12 cellular contexts compared by ENCODE assay signal in genomic region chr15:96324900-96325299, GRCh38. TPM values are rescaled to one million over a fixed set of nuclear protein-coding genes. Genes with fewer than 3 reads are reported as not detected.
A peak's percentile ranks its signal among the peaks of the same experiment; 100 is the strongest.
DNase-seq lines count a peak whose midpoint lies in the region; ATAC-seq, FAIRE-seq and TF ChIP-seq lines count a peak whose summit lies in the region.
"Had no signal": no experiment of that assay in that cellular context is flagged by ENCODE, and none has a peak within 500 bp of the region (broad histone marks: within the 10 kb centered on the region; RNA-seq: fewer than 3 reads in every experiment).

No MANE protein-coding gene starts in this region.

- peak overlapping the region in 11 of 12 donors; percentile 32 to 91 (median 77) for H3K4me3 ChIP-seq in heart left ventricle
- H3K4me3 ChIP-seq in H1 (ENCODE audit: extremely low read depth in 1 of 4, insufficient read depth in 2 of 4, low read depth in 3 of 4, low read length in 4 of 4) = no peak overlapping the region
- peak overlapping the region in 3 of 4 donors; percentile 42 to 55 (median 53) for H3K4me3 ChIP-seq in upper lobe of left lung

- no peak overlapping the region for H3K4ac ChIP-seq in H1 (replicated peaks; ENCODE audit: insufficient read length, low read depth, low read length)

- peaks cover 59% of the 10 kb centered on the region for H3K4me1 Mint-ChIP-seq in nephron

- no peak overlapping the region for H2BK5ac ChIP-seq in H1 (ENCODE audit: low read depth, low read length)

- H2BK120ac ChIP-seq in H1 (replicated peaks; ENCODE audit: low read depth, low read length) = no peak overlapping the region

- no peak overlapping the region for H4K8ac ChIP-seq in H1 (ENCODE audit: extremely low read depth, insufficient read depth, low read length)

- H3K18ac ChIP-seq in H1 (ENCODE audit: extremely low read depth, low read length) = no peak overlapping the region; the same call in 1 of the 2 replicates

- no peak overlapping the region for H2BK12ac ChIP-seq in H1 (ENCODE audit: low read depth, low read length)

- H3K27me3 Mint-ChIP-seq in nephron (ENCODE audit: low read depth) = peaks cover 16% of the 10 kb centered on the region

- H3K27ac Mint-ChIP-seq in nephron = peak overlapping the region; percentile 98 to 99 (median 99)

- H4K5ac ChIP-seq in H1 (ENCODE audit: insufficient read length, low read depth, low read length) = no peak overlapping the region

- intact Hi-C loops in heart left ventricle (cut with DNase I) (loop anchor here in 5 of 10 donors (5.0 to 10.0 kb wide), 9 partner anchors 160 to 1300 kb away; no protein-coding TSS in a partner anchor), left cardiac atrium (cut with DNase I) (loop anchor here (5.0 to 10.0 kb wide), 2 partner anchors 273 to 1060 kb away; no protein-coding TSS in a partner anchor)

- DNase-seq in heart left ventricle (no peak), left cardiac atrium (no peak), H1 (ENCODE audit: low read depth in 1 of 2, low spot score in 2 of 2) (no peak), upper lobe of left lung (no peak), T-helper 9 cell (no peak)
- no peak for DNase-seq in stimulated activated CD8-positive, alpha-beta memory T cell treated with anti-CD3 and anti-CD28 coated beads, Interleukin-4, amount 100 ng/mL, for 48 hours
- DNase-seq: cortex of kidney, left colon, NCI-H2171 treated with DMSO at 0.1 percent for 48 hours had no signal

- H3K9me3 ChIP-seq in heart left ventricle = no peaks in the 10 kb centered on the region
- no peaks in the 10 kb centered on the region for H3K9me3 ChIP-seq in H1 (ENCODE audit: insufficient read depth in 2 of 2, low read depth in 1 of 2, low read length in 1 of 2)
- H3K9me3 ChIP-seq in upper lobe of left lung = no peaks in the 10 kb centered on the region

- no peaks in the 10 kb centered on the region for H3K79me2 ChIP-seq in H1 (ENCODE audit: control insufficient read depth in 1 of 2, insufficient read depth in 2 of 2, low read length in 2 of 2)

- H3K23me2 ChIP-seq in H1 (ENCODE audit: low read depth, low read length) = peaks cover 3% of the 10 kb centered on the region; the same call in 1 of the 2 replicates

- no peak for FAIRE-seq in H1 (lab: Jason Lieb, UNC)
- FAIRE-seq: A204.1 had no signal

- no peak for TF ChIP-seq RAD21 in H1 (IDR thresholded peaks at IDR 0.05 in 1 of 2, conservative IDR thresholded peaks at IDR 0.05 in 1 of 2; ENCODE audit: low read depth in 2 of 2, low read length in 2 of 2)

- H3K4me1 ChIP-seq in heart left ventricle (peaks cover 0 to 30% (median 7%) of the 10 kb centered on the region in 12 donors), H1 (replicated peaks in 1 of 4; ENCODE audit: control insufficient read depth in 3 of 4, insufficient read depth in 4 of 4, low read length in 3 of 4) (peaks cover 10 to 40% (median 17%) of the 10 kb centered on the region in 4 experiments), upper lobe of left lung (peaks cover 5 to 27% (median 11%) of the 10 kb centered on the region in 4 donors)

- H3K36me3 ChIP-seq in heart left ventricle = no peaks in the 10 kb centered on the region
- H3K36me3 ChIP-seq in H1 (ENCODE audit: control insufficient read depth in 2 of 4, insufficient read depth in 4 of 4, low read length in 3 of 4) = no peaks in the 10 kb centered on the region
- H3K36me3 ChIP-seq in upper lobe of left lung = no peaks in the 10 kb centered on the region

- H3K14ac ChIP-seq in H1 (ENCODE audit: insufficient read length) = no peak overlapping the region

- H4K20me1 ChIP-seq in H1 (replicated peaks in 1 of 2; ENCODE audit: control insufficient read depth in 1 of 2, insufficient read depth in 2 of 2, low read length in 2 of 2) = peaks cover 0 to 7% of the 10 kb centered on the region in 2 experiments

- no peak overlapping the region for H3K56ac ChIP-seq in H1 (replicated peaks; ENCODE audit: insufficient read length, low read depth, low read length)

- H3K36me3 Mint-ChIP-seq in nephron (ENCODE audit: low read depth) = no peaks in the 10 kb centered on the region

- H3K4me2 ChIP-seq in H1 (ENCODE audit: insufficient read depth in 1 of 2, low read depth in 2 of 2, low read length in 2 of 2) = no peak overlapping the region; a peak in 1 of 4 replicates

- H3K27ac ChIP-seq in heart left ventricle (peak overlapping the region; percentile 66 to 90 (median 82)), H1 (ENCODE audit: low read depth, low read length) (no peak overlapping the region), upper lobe of left lung (peak overlapping the region; percentile 48 to 93 (median 91))

- no peak for TF ChIP-seq EP300 in H1 (IDR thresholded peaks at IDR 0.05; ENCODE audit: borderline replicate concordance in 1 of 2, low read depth in 2 of 2, low read length in 2 of 2)
- no peak for TF ChIP-seq EP300 in upper lobe of left lung (IDR thresholded peaks at IDR 0.05)

- no peak overlapping the region for H3K9ac ChIP-seq in H1 (replicated peaks in 1 of 4; ENCODE audit: extremely low read depth in 1 of 4, low read depth in 3 of 4, low read length in 3 of 4)

- H2AFZ ChIP-seq in H1 (ENCODE audit: low read length) = no peak overlapping the region

- ATAC-seq in heart left ventricle (no peak), left cardiac atrium (no peak), upper lobe of left lung (ENCODE audit: low FRiP score in 2 of 2) (no peak), HG03432 (IDR thresholded peaks at IDR 0.05; ENCODE audit: unreplicated experiment) (no peak)
- ATAC-seq: left colon had no signal

- POLR2A ChIA-PET in H1 (lab: Charles Lee; ENCODE audit: partially characterized antibody) = no interaction called here

- 23 to 45% (median 28%) methylated on average over 3 of the region's 3 CpGs for WGBS in heart left ventricle, 4 donors
- WGBS in H1 (ENCODE audit: extremely low coverage in 1 of 2, insufficient coverage in 1 of 2, insufficient read length in 1 of 2, insufficient replicate concordance in 2 of 2, low coverage in 1 of 2, low lambda C conversion rate in 2 of 2, missing lambda C conversion rate in 1 of 2), 2 experiments = 25 to 100% methylated on average over 1 to 3 of the region's 3 CpGs
- 28 to 30% methylated on average over 3 of the region's 3 CpGs for WGBS in upper lobe of left lung, 2 donors

- no peak overlapping the region for H4K91ac ChIP-seq in H1 (replicated peaks; ENCODE audit: insufficient read length, low read length)

- peak overlapping the region; percentile 94 to 100 (median 98) for H3K4me3 Mint-ChIP-seq in nephron

- no peak overlapping the region for H3K23ac ChIP-seq in H1 (ENCODE audit: insufficient read length)

- H3K27me3 ChIP-seq in heart left ventricle = peaks cover 3 to 98% (median 57%) of the 10 kb centered on the region in 9 donors
- peaks cover 74 to 99% (median 92%) of the 10 kb centered on the region in 4 experiments for H3K27me3 ChIP-seq in H1 (replicated peaks in 1 of 4; ENCODE audit: control insufficient read depth in 3 of 4, extremely low read depth in 1 of 4, insufficient read depth in 3 of 4, low read length in 3 of 4)
- peaks cover 0 to 22% (median 3%) of the 10 kb centered on the region in 4 donors for H3K27me3 ChIP-seq in upper lobe of left lung

- H2AK5ac ChIP-seq in H1 (ENCODE audit: low read depth, low read length) = no peak overlapping the region

- H2BK15ac ChIP-seq in H1 (ENCODE audit: low read length) = no peak overlapping the region

- no peaks in the 10 kb centered on the region for H3K79me1 ChIP-seq in H1 (ENCODE audit: low read depth, low read length)

- CTCF ChIA-PET in H1 (lab: Charles Lee; ENCODE audit: partially characterized antibody) = no interaction called here

- H3K9me3 Mint-ChIP-seq in nephron = no peaks in the 10 kb centered on the region

- no peak for TF ChIP-seq CTCF in heart left ventricle (IDR thresholded peaks at IDR 0.05)
- no peak for TF ChIP-seq CTCF in H1 (IDR thresholded peaks at IDR 0.05; ENCODE audit: control extremely low read depth in 1 of 3, insufficient read depth in 1 of 3, low read depth in 1 of 3, low read length in 3 of 3)
- TF ChIP-seq CTCF in nephron (IDR thresholded peaks at IDR 0.05; ENCODE audit: unreplicated experiment in 3 of 3) = no peak
- TF ChIP-seq CTCF in upper lobe of left lung (IDR thresholded peaks at IDR 0.05) = no peak

- no peak overlapping the region for H2BK20ac ChIP-seq in H1 (ENCODE audit: low read length)

- TF ChIP-seq POLR2A in heart left ventricle (IDR thresholded peaks at IDR 0.05) = no peak
- no peak for TF ChIP-seq POLR2A in H1 (IDR thresholded peaks at IDR 0.05; ENCODE audit: control extremely low read depth in 1 of 2, low read depth in 2 of 2, low read length in 2 of 2)
- no peak for TF ChIP-seq POLR2A in upper lobe of left lung (IDR thresholded peaks at IDR 0.05)

TF ChIP-seq in H1, 55 proteins besides CTCF, POLR2A, EP300 and RAD21:
- no peak for TF ChIP-seq SIX5 (IDR thresholded peaks at IDR 0.05; ENCODE audit: low read depth, low read length)
- TF ChIP-seq TCF12 (IDR thresholded peaks at IDR 0.05; ENCODE audit: low read depth, low read length) = 0 out of 2 replicates have a peak, but pooled peaks have one; percentile 1
- no peak for TF ChIP-seq RBBP5 (IDR thresholded peaks at IDR 0.05; ENCODE audit: borderline replicate concordance, low read depth, low read length)
- no peak for TF ChIP-seq MAX (IDR thresholded peaks at IDR 0.05)

RNA-seq across cellular contexts. Expression of gene NR2F2, which starts 5.6 kb away (rescaled TPM):
- 10 to 100 TPM; 11.9 to 22.4 (median 16.5) TPM for total RNA-seq in heart left ventricle
- polyA plus RNA-seq in heart left ventricle = 10 to 100 TPM; 11.8 to 16.1 TPM
- 10 to 100 TPM; 41.2 to 43.5 TPM for total RNA-seq in left cardiac atrium
- total RNA-seq in H1 (2021; fragmentation: NEBNext Ultra II Directional; extraction: Animal tissue kit (Norgen Biotek cat#: 25700)) = not detected in 2 replicates
- polyA plus RNA-seq in H1 (2011; rRNA removed) = 0.03 and 0.14 TPM in 2 replicates
- polyA plus RNA-seq in H1 (2011; cell fraction: cytosol; rRNA removed) = 0.05 TPM
- 0.07 TPM for polyA plus RNA-seq in H1 (2011; cell fraction: nucleus; rRNA removed)
- 0.21 to 0.88 TPM (median 0.46 TPM) in 4 replicates for polyA plus RNA-seq in H1 (2012, experiment 1 of 2)
- 0.10 TPM for polyA plus RNA-seq in H1 (2012, experiment 2 of 2)
- polyA plus RNA-seq in H1 (2013, experiment 1 of 2) = 0.04 TPM
- 0.04 TPM for polyA plus RNA-seq in H1 (2013, experiment 2 of 2)
- 0.03 TPM in 1 of 2 replicates, not detected in the other for polyA minus RNA-seq in H1 (2011; rRNA and poly(A)+ RNA removed)
- polyA minus RNA-seq in H1 (2011; cell fraction: cytosol; rRNA and poly(A)+ RNA removed) = 0.29 TPM
- polyA minus RNA-seq in H1 (2011; cell fraction: nucleus; rRNA and poly(A)+ RNA removed) = not detected
- total RNA-seq in upper lobe of left lung = 10 to 100 TPM; 10.8 to 64.7 (median 30.1) TPM

Comparison
In these comparisons a context has a peak if more than half of its experiments do, and no peak if none do; other contexts are left out.
1. H3K4me3 ChIP-seq: peak in heart left ventricle (11 of 12) and upper lobe of left lung (3 of 4); none in H1 (0 of 4).